In genomic region chr16:22111629-22112028, GRCh38 we compare ENCODE assay signal across 16 cellular contexts. TPM values are rescaled to one million over a fixed set of nuclear protein-coding genes. Genes with fewer than 3 reads are reported as not detected.
"Had no signal": no experiment of that assay in that cellular context is flagged by ENCODE, and none has a peak within 500 bp of the region (broad histone marks: within the 10 kb centered on the region; RNA-seq: fewer than 3 reads in every experiment).

No MANE protein-coding gene starts in this region.

RNA-seq across cellular contexts. Expression of gene VWA3A, which starts 19.3 kb away (rescaled TPM):
- total RNA-seq: left cardiac atrium, left colon, lung microvascular endothelial cell, mammary epithelial cell, myocyte had no signal
- polyA plus RNA-seq: immature natural killer cell; liver; mammary epithelial cell; naive thymus-derived CD4-positive, alpha-beta T cell had no signal

RNA-seq across cellular contexts. Expression of gene SDR42E2, which starts 50.7 kb away (rescaled TPM):
- total RNA-seq: kidney, kidney epithelial cell, left cardiac atrium, left colon, left lobe of liver, left ventricle myocardium superior, liver, lower leg skin, mammary epithelial cell, mesenteric fat pad, mucosa of descending colon, myocyte had no signal
- polyA plus RNA-seq: keratinocyte, mammary epithelial cell had no signal
